Comparison of ENCODE assay signal across 10 cellular contexts in genomic region chr19:33052352-33052972, GRCh38. TPM values are rescaled to one million over a fixed set of nuclear protein-coding genes. Genes with fewer than 3 reads are reported as not detected.
DNase-seq lines count a peak whose midpoint lies in the region; ATAC-seq and TF ChIP-seq lines count a peak whose summit lies in the region.
"Had no signal": no experiment of that assay in that cellular context is flagged by ENCODE, and none has a peak within 500 bp of the region (broad histone marks: within the 10 kb centered on the region; RNA-seq: fewer than 3 reads in every experiment).

No MANE protein-coding gene starts in this region.

- no peaks in the 10 kb centered on the region for H3K4me1 Mint-ChIP-seq in stimulated activated effector memory CD8-positive, alpha-beta T cell treated with anti-CD3 and anti-CD28 coated beads, Interleukin-12 subunit alpha, Interleukin-12 subunit beta, amount 100 ng/mL, for 72 hours
- H3K4me1 Mint-ChIP-seq: activated naive CD8-positive, alpha-beta T cell treated with anti-CD3 and anti-CD28 coated beads for 36 hours; CD14-positive monocyte had no signal

- ATAC-seq in body of pancreas, result peak; percentile 54
- peak; percentile 73 for ATAC-seq in left lobe of liver
- ATAC-seq in activated CD4-positive, CD25-positive, alpha-beta regulatory T cell treated with anti-CD3 and anti-CD28 coated beads, Interleukin-2, amount 50 U/mL, for 24 hours, result no peak
- ATAC-seq in stimulated activated effector memory CD8-positive, alpha-beta T cell treated with anti-CD3 and anti-CD28 coated beads, Interleukin-12 subunit alpha, Interleukin-12 subunit beta, amount 100 ng/mL, for 72 hours, result no peak

- 86% methylated on average over 8 of the region's 8 CpGs for WGBS in HUES64
- WGBS in body of pancreas, 2 donors, result 43 to 57% methylated on average over 7 to 8 of the region's 8 CpGs

- TF ChIP-seq CTCF in A673 (conservative IDR thresholded peaks at IDR 0.05; ENCODE audit: low read depth, low read length), result no peak
- TF ChIP-seq CTCF in body of pancreas (IDR thresholded peaks at IDR 0.05), result no peak

- intact Hi-C loops in A673 (cut with micrococcal nuclease; ENCODE audit: unreplicated experiment) (no loop called here), body of pancreas (cut with DNase I) (no loop called here)

- H3K27me3 ChIP-seq in A673 (replicated peaks; ENCODE audit: insufficient read depth, low read depth, low read length, poor library complexity), result no peaks in the 10 kb centered on the region
- H3K27me3 ChIP-seq in HUES64 (ENCODE audit: insufficient read depth, low read length), result no peaks in the 10 kb centered on the region
- no peaks in the 10 kb centered on the region for H3K27me3 ChIP-seq in body of pancreas

- no peak overlapping the region for H3K4me3 Mint-ChIP-seq in stimulated activated effector memory CD8-positive, alpha-beta T cell treated with anti-CD3 and anti-CD28 coated beads, Interleukin-12 subunit alpha, Interleukin-12 subunit beta, amount 100 ng/mL, for 72 hours
- H3K4me3 Mint-ChIP-seq: activated naive CD8-positive, alpha-beta T cell treated with anti-CD3 and anti-CD28 coated beads for 36 hours; CD14-positive monocyte had no signal

- CTCF ChIA-PET in A673 (lab: Charles Lee), result no interaction called here

- H3K9me3 Mint-ChIP-seq in stimulated activated effector memory CD8-positive, alpha-beta T cell treated with anti-CD3 and anti-CD28 coated beads, Interleukin-12 subunit alpha, Interleukin-12 subunit beta, amount 100 ng/mL, for 72 hours, result no peaks in the 10 kb centered on the region
- H3K9me3 Mint-ChIP-seq: activated naive CD8-positive, alpha-beta T cell treated with anti-CD3 and anti-CD28 coated beads for 36 hours had no signal

- H3K27ac ChIP-seq in A673 (ENCODE audit: low read depth, low read length, poor library complexity, severe bottlenecking), result peak overlapping the region; percentile 29
- no peak overlapping the region for H3K27ac ChIP-seq in HUES64 (ENCODE audit: low read depth, low read length)
- H3K27ac ChIP-seq in body of pancreas, result peak overlapping the region in 3 of 4 donors; percentile 76 to 87 (median 85)

- H3K36me3 Mint-ChIP-seq in stimulated activated effector memory CD8-positive, alpha-beta T cell treated with anti-CD3 and anti-CD28 coated beads, Interleukin-12 subunit alpha, Interleukin-12 subunit beta, amount 100 ng/mL, for 72 hours, result no peaks in the 10 kb centered on the region
- H3K36me3 Mint-ChIP-seq: activated naive CD8-positive, alpha-beta T cell treated with anti-CD3 and anti-CD28 coated beads for 36 hours; CD14-positive monocyte had no signal

- no TSS peak for BruUV-seq in A673 (replicated peaks; lab: Mats Ljungman, UMichigan)

- H3K9ac ChIP-seq in HUES64 (ENCODE audit: low read depth, low read length), result peak overlapping the region; percentile 29; the same call in 1 of the 2 replicates

- no peaks in the 10 kb centered on the region for H3K36me3 ChIP-seq in A673 (ENCODE audit: insufficient read depth, low read length, poor library complexity, severe bottlenecking)
- H3K36me3 ChIP-seq in HUES64 (ENCODE audit: insufficient read depth, low read length), result peaks cover 18% of the 10 kb centered on the region
- H3K36me3 ChIP-seq in body of pancreas (replicated peaks in 1 of 2; ENCODE audit: insufficient read depth in 1 of 2, low read depth in 2 of 2), result no peaks in the 10 kb centered on the region

- DNase-seq in A673 (ENCODE audit: low spot score), result peak; percentile 18
- DNase-seq in body of pancreas, result peak in 3 of 4 donors; percentile 27 to 54 (median 30)
- peak; percentile 52 for DNase-seq in left lobe of liver (ENCODE audit: low spot score)
- no peak for DNase-seq in NCI-H146 (lab: John Stamatoyannopoulos, UW)
- no peak for DNase-seq in ecto neural progenitor cell (ENCODE audit: low spot score)
- no peak for DNase-seq in stimulated activated effector memory CD8-positive, alpha-beta T cell treated with anti-CD3 and anti-CD28 coated beads, Interleukin-12 subunit alpha, Interleukin-12 subunit beta, amount 100 ng/mL, for 72 hours (ENCODE audit: low spot score in 2 of 2)
- DNase-seq: activated naive CD8-positive, alpha-beta T cell treated with anti-CD3 and anti-CD28 coated beads for 36 hours had no signal

- POLR2A ChIA-PET in A673 (lab: Charles Lee; ENCODE audit: low non-redundant PET), result no interaction called here

- H3K27ac Mint-ChIP-seq in stimulated activated effector memory CD8-positive, alpha-beta T cell treated with anti-CD3 and anti-CD28 coated beads, Interleukin-12 subunit alpha, Interleukin-12 subunit beta, amount 100 ng/mL, for 72 hours, result no peak overlapping the region
- H3K27ac Mint-ChIP-seq: activated naive CD8-positive, alpha-beta T cell treated with anti-CD3 and anti-CD28 coated beads for 36 hours; CD14-positive monocyte had no signal

- peaks cover 4% of the 10 kb centered on the region for H3K4me1 ChIP-seq in A673 (ENCODE audit: insufficient read depth, low read length, poor library complexity, severe bottlenecking)
- H3K4me1 ChIP-seq in HUES64 (ENCODE audit: insufficient read depth, low read length), result peaks cover 5% of the 10 kb centered on the region; the same call in 1 of the 2 replicates
- H3K4me1 ChIP-seq in body of pancreas, result peaks cover 63% of the 10 kb centered on the region

- H3K4me3 ChIP-seq in A673 (ENCODE audit: low read depth, low read length, poor library complexity, severe bottlenecking), result no peak overlapping the region
- no peak overlapping the region for H3K4me3 ChIP-seq in HUES64 (ENCODE audit: low read length)
- no peak overlapping the region for H3K4me3 ChIP-seq in body of pancreas

- TF ChIP-seq POLR2A in body of pancreas (IDR thresholded peaks at IDR 0.05), result peak in 1 of 3 donors; percentile 15

- H3K9me3 ChIP-seq in A673 (ENCODE audit: low read depth, low read length, poor library complexity, severe bottlenecking), result no peaks in the 10 kb centered on the region
- no peaks in the 10 kb centered on the region for H3K9me3 ChIP-seq in HUES64 (ENCODE audit: insufficient read depth, low read depth, low read length)
- no peaks in the 10 kb centered on the region for H3K9me3 ChIP-seq in body of pancreas

RNA-seq across cellular contexts. Expression of gene RHPN2, which starts 12.2 kb away (rescaled TPM):
- total RNA-seq in A673 (2021), result 10.5 and 12.1 TPM in 2 replicates
- 13.9 TPM for polyA plus RNA-seq in HUES64 (2013, experiment 1 of 2)
- polyA plus RNA-seq in HUES64 (2013, experiment 2 of 2), result 17.6 TPM
- 10 to 100 TPM; 11.2 to 54.4 TPM for total RNA-seq in body of pancreas
- 9.9 TPM for total RNA-seq in left lobe of liver

RNA-seq across cellular contexts. Expression of gene GPATCH1, which starts 28.5 kb away (rescaled TPM):
- total RNA-seq in A673 (2021), result 12.4 and 16.6 TPM in 2 replicates
- 6.0 TPM for polyA plus RNA-seq in HUES64 (2013, experiment 1 of 2)
- polyA plus RNA-seq in HUES64 (2013, experiment 2 of 2), result 7.5 TPM
- total RNA-seq in body of pancreas, result 1 to 10 TPM; 6.6 to 7.0 TPM
- 4.0 TPM for total RNA-seq in left lobe of liver

Comparison
In these comparisons a context has a peak if more than half of its experiments do, and no peak if none do; other contexts are left out.
1. DNase-seq: peak in A673 (single experiment), body of pancreas (3 of 4) and left lobe of liver (single experiment); none in NCI-H146 (single experiment), ecto neural progenitor cell (single experiment) and stimulated activated effector memory CD8-positive, alpha-beta T cell treated with anti-CD3 and anti-CD28 coated beads, Interleukin-12 subunit alpha, Interleukin-12 subunit beta, amount 100 ng/mL, for 72 hours (0 of 2).
2. ATAC-seq: peak in body of pancreas (single experiment) and left lobe of liver (single experiment); none in activated CD4-positive, CD25-positive, alpha-beta regulatory T cell treated with anti-CD3 and anti-CD28 coated beads, Interleukin-2, amount 50 U/mL, for 24 hours (0 of 2) and stimulated activated effector memory CD8-positive, alpha-beta T cell treated with anti-CD3 and anti-CD28 coated beads, Interleukin-12 subunit alpha, Interleukin-12 subunit beta, amount 100 ng/mL, for 72 hours (single experiment).